In genomic region chr17:20235747-20236146, GRCh38 we compare ENCODE assay signal across 19 cellular contexts.
A peak's percentile ranks its signal among the peaks of the same experiment; 100 is the strongest.
DNase-seq lines count a peak whose midpoint lies in the region; ATAC-seq and TF ChIP-seq lines count a peak whose summit lies in the region.
"Had no signal": no experiment of that assay in that cellular context is flagged by ENCODE, and none has a peak within 500 bp of the region (broad histone marks: within the 10 kb centered on the region; RNA-seq: fewer than 3 reads in every experiment).

No MANE protein-coding gene starts in this region.

- POLR2A ChIA-PET in MCF 10A (lab: Yijun Ruan, JAX): no interaction called here

- ATAC-seq in T-helper 17 cell: no peak
- ATAC-seq: Right ventricle myocardium inferior had no signal

- peaks cover 12% of the 10 kb centered on the region for H3K4me1 Mint-ChIP-seq in T-helper 17 cell
- no peaks in the 10 kb centered on the region for H3K4me1 Mint-ChIP-seq in MCF 10A (ENCODE audit: insufficient read depth, unreplicated experiment)

- intact Hi-C loops in head of caudate nucleus (cut with DNase I): no loop called here
- intact Hi-C loops in MCF 10A (cut with micrococcal nuclease): no loop called here

- H3K4me3 Mint-ChIP-seq in T-helper 17 cell: no peak overlapping the region
- H3K4me3 Mint-ChIP-seq in MCF 10A (ENCODE audit: unreplicated experiment): no peak overlapping the region

- no peaks in the 10 kb centered on the region for H3K9me3 ChIP-seq in T-helper 17 cell (ENCODE audit: control insufficient read depth, low read length, poor library complexity, severe bottlenecking)
- H3K9me3 ChIP-seq: Peyer's patch had no signal

- DNase-seq in NCI-H82 (lab: John Stamatoyannopoulos, UW) (peak; percentile 67), NCI-H82 treated with DMSO at 0.1 percent for 48 hours (lab: John Stamatoyannopoulos, UW; ENCODE audit: unreplicated experiment) (no peak), head of caudate nucleus (peak in 24 of 42 donors; percentile 26 to 76 (median 66)), substantia nigra (lab: John Stamatoyannopoulos, UW) (peak in 21 of 49 donors; percentile 21 to 73 (median 48)), T-helper 17 cell (no peak), MCF 10A (ENCODE audit: unreplicated experiment) (no peak)
- no peak for DNase-seq in effector CD8-positive, alpha-beta T cell (lab: John Stamatoyannopoulos, UW)
- DNase-seq: 8988T; CD8-positive, alpha-beta memory T cell; GF-D8; H7; NCI-H1048; NCI-H1436 treated with DMSO at 0.1 percent for 48 hours; NCI-H2029 treated with DMSO at 0.1 percent for 48 hours; NCI-H2171 treated with DMSO at 0.1 percent for 48 hours; Peyer's patch had no signal

- no TSS peak for BruUV-seq in MCF 10A (replicated peaks; lab: Mats Ljungman, UMichigan)

- TF ChIP-seq CTCF in VCaP (conservative IDR thresholded peaks at IDR 0.05): 0 out of 2 replicates have a peak, but pooled peaks have one; percentile 11
- TF ChIP-seq CTCF in MCF 10A (IDR thresholded peaks at IDR 0.05; ENCODE audit: unreplicated experiment): no peak

- H3K27ac Mint-ChIP-seq in T-helper 17 cell (no peak overlapping the region), MCF 10A (ENCODE audit: low read depth, unreplicated experiment) (no peak overlapping the region)

- H3K27ac ChIP-seq in VCaP (no peak overlapping the region), substantia nigra (ENCODE audit: low read depth, low read length, poor library complexity, severe bottlenecking) (peak overlapping the region; percentile 89)
- H3K27ac ChIP-seq: KMS-11, Peyer's patch had no signal

- H3K27me3 Mint-ChIP-seq in T-helper 17 cell (no peaks in the 10 kb centered on the region), MCF 10A (ENCODE audit: insufficient read depth, unreplicated experiment) (no peaks in the 10 kb centered on the region)

- H3K9me3 Mint-ChIP-seq in MCF 10A (ENCODE audit: unreplicated experiment): no peaks in the 10 kb centered on the region
- H3K9me3 Mint-ChIP-seq: CD8-positive, alpha-beta memory T cell had no signal

- H3K36me3 Mint-ChIP-seq in T-helper 17 cell (ENCODE audit: low read depth) (no peaks in the 10 kb centered on the region), MCF 10A (ENCODE audit: insufficient read depth, unreplicated experiment) (peaks cover 38% of the 10 kb centered on the region)

- CTCF ChIA-PET in MCF 10A (lab: Yijun Ruan, JAX): interaction anchor here (0.5 to 2.1 kb wide), 3 partner anchors 8 to 115 kb away, joined by 3 to 12 read pairs (median 3); no protein-coding TSS in a partner anchor

Comparison
In these comparisons a context has a peak if more than half of its experiments do, and no peak if none do; other contexts are left out.
1. DNase-seq: peak in NCI-H82 (single experiment) and head of caudate nucleus (24 of 42); none in NCI-H82 treated with DMSO at 0.1 percent for 48 hours (single experiment), T-helper 17 cell (0 of 3), effector CD8-positive, alpha-beta T cell (single experiment) and MCF 10A (single experiment).